In genomic region chr1:90728656-90729257, GRCh38 we compare ENCODE assay signal across 16 cellular contexts. TPM values are rescaled to one million over a fixed set of nuclear protein-coding genes. Genes with fewer than 3 reads are reported as not detected.
A peak's percentile ranks its signal among the peaks of the same experiment; 100 is the strongest.
DNase-seq lines count a peak whose midpoint lies in the region; ATAC-seq, FAIRE-seq and TF ChIP-seq lines count a peak whose summit lies in the region.
"Had no signal": no experiment of that assay in that cellular context is flagged by ENCODE, and none has a peak within 500 bp of the region (broad histone marks: within the 10 kb centered on the region; RNA-seq: fewer than 3 reads in every experiment).

No MANE protein-coding gene starts in this region.

- H3K9ac ChIP-seq in astrocyte (ENCODE audit: low read length): no peak overlapping the region

- H2AFZ ChIP-seq in astrocyte (ENCODE audit: low read depth, low read length): no peak overlapping the region

- no peaks in the 10 kb centered on the region for H3K36me3 Mint-ChIP-seq in astrocyte (ENCODE audit: low read depth, unreplicated experiment)
- peaks cover 22% of the 10 kb centered on the region for H3K36me3 Mint-ChIP-seq in natural killer cell

- peaks cover 3% of the 10 kb centered on the region for H3K9me3 ChIP-seq in astrocyte (ENCODE audit: insufficient read depth, low read depth, low read length)
- no peaks in the 10 kb centered on the region for H3K9me3 ChIP-seq in mucosa of descending colon
- H3K9me3 ChIP-seq: gastrocnemius medialis had no signal

- H3K27me3 Mint-ChIP-seq in astrocyte (ENCODE audit: low read depth, unreplicated experiment) (peaks cover 87% of the 10 kb centered on the region), natural killer cell (ENCODE audit: low read depth in 2 of 2) (peaks cover 84 to 93% of the 10 kb centered on the region in 2 donors)

- H3K27ac Mint-ChIP-seq in astrocyte (ENCODE audit: unreplicated experiment): no peak overlapping the region
- H3K27ac Mint-ChIP-seq in natural killer cell: no peak overlapping the region
- H3K27ac Mint-ChIP-seq: activated CD8-positive, alpha-beta memory T cell treated with anti-CD3 and anti-CD28 coated beads, Interleukin-2, amount 10 ng/mL, durations not matched to agents 7 days and 5 days had no signal

- intact Hi-C loops in natural killer cell (cut with micrococcal nuclease): no loop called here
- intact Hi-C loops in mucosa of descending colon (cut with DNase I, micrococcal nuclease): loop anchor here in 1 of 2 donors (10.0 kb wide), 1 partner anchor 106 kb away; no protein-coding TSS in a partner anchor

- no peaks in the 10 kb centered on the region for H3K36me3 ChIP-seq in astrocyte (ENCODE audit: insufficient read depth, low read length)
- no peaks in the 10 kb centered on the region for H3K36me3 ChIP-seq in mucosa of descending colon (ENCODE audit: low read depth)
- H3K36me3 ChIP-seq: gastrocnemius medialis had no signal

- no peak for TF ChIP-seq CTCF in astrocyte (IDR thresholded peaks at IDR 0.05; ENCODE audit: insufficient read depth, low read depth, low read length)
- no peak for TF ChIP-seq CTCF in natural killer cell (IDR thresholded peaks at IDR 0.05)
- TF ChIP-seq CTCF in mucosa of descending colon (IDR thresholded peaks at IDR 0.05): no peak

- FAIRE-seq in HTR-8/SVneo (lab: Jason Lieb, UNC): peak; percentile 28
- no peak for FAIRE-seq in astrocyte (lab: Jason Lieb, UNC)

- no peak overlapping the region for H3K27ac ChIP-seq in astrocyte (ENCODE audit: low read depth, low read length)
- H3K27ac ChIP-seq: C4-2B, gastrocnemius medialis, RWPE1 had no signal

- H3K79me2 ChIP-seq in astrocyte (ENCODE audit: insufficient read depth, low read length): no peaks in the 10 kb centered on the region

- H3K4me2 ChIP-seq in astrocyte (ENCODE audit: low read length): peak overlapping the region; percentile 6

- DNase-seq in ELF-1 (ENCODE audit: low read depth, low spot score): peak; percentile 4
- no peak for DNase-seq in HTR-8/SVneo (ENCODE audit: insufficient read length, low spot score)
- DNase-seq in astrocyte (ENCODE audit: low read depth): no peak
- no peak for DNase-seq in natural killer cell
- DNase-seq in mucosa of descending colon: no peak
- DNase-seq in NCI-H82 (lab: John Stamatoyannopoulos, UW): no peak
- DNase-seq: activated CD8-positive, alpha-beta memory T cell treated with anti-CD3 and anti-CD28 coated beads, Interleukin-2, amount 10 ng/mL, durations not matched to agents 7 days and 5 days; anterior cingulate cortex; gastrocnemius medialis; kidney glomerular epithelial cell; NCI-H1105 treated with DMSO at 0.1 percent for 48 hours; NCI-H524 treated with DMSO at 0.1 percent for 48 hours had no signal

- peaks cover 12% of the 10 kb centered on the region for H3K9me3 Mint-ChIP-seq in astrocyte (ENCODE audit: unreplicated experiment)
- no peaks in the 10 kb centered on the region for H3K9me3 Mint-ChIP-seq in natural killer cell

- peaks cover 6% of the 10 kb centered on the region for H3K4me1 Mint-ChIP-seq in astrocyte (ENCODE audit: low read depth, unreplicated experiment)
- H3K4me1 Mint-ChIP-seq in natural killer cell: peaks cover 55 to 64% of the 10 kb centered on the region in 2 donors

- peaks cover 100% of the 10 kb centered on the region for H3K27me3 ChIP-seq in astrocyte (ENCODE audit: insufficient read depth, low read length)

- no peaks in the 10 kb centered on the region for H4K20me1 ChIP-seq in astrocyte (ENCODE audit: insufficient read depth, low read length)

- no peak for ATAC-seq in natural killer cell
- no peak for ATAC-seq in mucosa of descending colon
- no peak for ATAC-seq in GM21737 (IDR thresholded peaks at IDR 0.05; ENCODE audit: unreplicated experiment)
- no peak for ATAC-seq in GM21786 (IDR thresholded peaks at IDR 0.05; ENCODE audit: unreplicated experiment)
- ATAC-seq: activated CD8-positive, alpha-beta memory T cell treated with anti-CD3 and anti-CD28 coated beads, Interleukin-2, amount 10 ng/mL, durations not matched to agents 7 days and 5 days; gastrocnemius medialis had no signal

- H3K4me3 Mint-ChIP-seq in astrocyte (ENCODE audit: unreplicated experiment) (peak overlapping the region; percentile 69), natural killer cell (peak overlapping the region; percentile 76)
- H3K4me3 Mint-ChIP-seq: activated CD8-positive, alpha-beta memory T cell treated with anti-CD3 and anti-CD28 coated beads, Interleukin-2, amount 10 ng/mL, durations not matched to agents 7 days and 5 days had no signal

- H3K4me3 ChIP-seq in astrocyte (ENCODE audit: insufficient read depth, low read depth, low read length): no peak overlapping the region
- no peak overlapping the region for H3K4me3 ChIP-seq in mucosa of descending colon
- H3K4me3 ChIP-seq: gastrocnemius medialis had no signal

- no peaks in the 10 kb centered on the region for H3K4me1 ChIP-seq in astrocyte (ENCODE audit: insufficient read depth, low read length)
- H3K4me1 ChIP-seq in mucosa of descending colon (ENCODE audit: low read depth): peaks cover 46% of the 10 kb centered on the region

RNA-seq across cellular contexts. Expression of gene BARHL2, which starts 11.7 kb away (rescaled TPM):
- total RNA-seq in astrocyte (not detected in 2 replicates), natural killer cell (not detected), mucosa of descending colon (not detected)
- total RNA-seq: activated CD8-positive, alpha-beta memory T cell treated with anti-CD3 and anti-CD28 coated beads, Interleukin-2, amount 10 ng/mL, durations not matched to agents 7 days and 5 days; gastrocnemius medialis had no signal
